In the genomic region with DNA sequence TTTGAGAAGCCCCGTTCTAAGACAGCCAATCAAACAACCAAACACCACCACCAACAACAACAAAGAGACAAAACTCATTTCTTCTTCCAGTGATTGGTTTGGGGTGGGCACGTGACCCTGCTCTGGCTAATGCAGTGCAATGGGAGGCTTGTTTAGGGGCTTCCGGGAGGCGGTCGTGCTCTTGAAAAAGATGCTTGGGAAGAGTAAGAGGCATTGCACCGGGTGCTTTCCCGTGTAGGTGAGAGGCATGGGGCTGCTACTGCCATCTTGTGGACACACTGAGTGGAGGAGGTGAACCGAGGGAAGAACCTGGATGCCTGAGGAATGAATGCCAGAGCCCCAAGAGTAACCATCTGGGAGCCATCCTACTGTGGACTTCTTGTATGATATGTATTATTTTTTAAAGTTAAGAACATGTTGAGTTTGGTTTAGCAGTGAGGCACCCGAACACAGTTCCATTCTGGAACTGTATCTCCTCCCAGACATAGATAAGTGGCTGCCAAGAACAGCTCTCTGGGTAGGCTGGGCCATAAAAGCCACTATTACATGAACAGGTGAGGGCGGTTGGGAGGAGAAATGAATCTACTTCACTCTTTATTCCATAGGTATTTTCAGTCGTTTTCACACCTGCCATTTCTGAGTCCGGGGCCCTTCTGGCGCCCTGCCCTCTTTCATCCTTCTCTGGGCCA, we compare ENCODE assay signal across 8 cellular contexts. TPM values are rescaled to one million over a fixed set of nuclear protein-coding genes. Genes with fewer than 3 reads are reported as not detected.
DNase-seq lines count a peak whose midpoint lies in the region; ATAC-seq and TF ChIP-seq lines count a peak whose summit lies in the region.

No MANE protein-coding gene starts in this region.

- ATAC-seq in GM21723 (IDR thresholded peaks at IDR 0.05; ENCODE audit: unreplicated experiment): peak; percentile 69
- peak; percentile 89 to 97 (median 96) for ATAC-seq in right lobe of liver

- DNase-seq in SIG-M5 treated with dmso at 0.1 percent for 504 hours (lab: John Stamatoyannopoulos, UW; ENCODE audit: unreplicated experiment) (peak; percentile 53), SIG-M5 (lab: John Stamatoyannopoulos, UW) (no peak), SKM-1 (lab: John Stamatoyannopoulos, UW; ENCODE audit: unreplicated experiment) (peak; percentile 55), choroid plexus epithelial cell (ENCODE audit: low read depth) (peak; percentile 75), right lobe of liver (peak; percentile 60 to 74 (median 66)), uterus (peak; percentile 33 to 39)

- no peak for TF ChIP-seq EP300 in Ishikawa (IDR thresholded peaks at IDR 0.05; ENCODE audit: borderline replicate concordance)

- no peaks in the 10 kb centered on the region for H3K9me3 ChIP-seq in right lobe of liver
- H3K9me3 ChIP-seq in uterus: no peaks in the 10 kb centered on the region

- H3K4me3 ChIP-seq in choroid plexus epithelial cell (ENCODE audit: low read depth, low read length) (no peak overlapping the region), right lobe of liver (no peak overlapping the region), uterus (no peak overlapping the region)

- H3K27me3 ChIP-seq in right lobe of liver (no peaks in the 10 kb centered on the region), uterus (no peaks in the 10 kb centered on the region)

- TF ChIP-seq RAD21 in Ishikawa (IDR thresholded peaks at IDR 0.05; ENCODE audit: low read depth): peak; percentile 65

- H3K4me1 ChIP-seq in right lobe of liver (peaks cover 0 to 3% (median 0%) of the 10 kb centered on the region in 4 donors), uterus (no peaks in the 10 kb centered on the region)

- peak overlapping the region in 1 of 3 donors; percentile 25 for H3K27ac ChIP-seq in right lobe of liver
- no peak overlapping the region for H3K27ac ChIP-seq in uterus

- H3K36me3 ChIP-seq in right lobe of liver (no peaks in the 10 kb centered on the region), uterus (no peaks in the 10 kb centered on the region)

- TF ChIP-seq CTCF in choroid plexus epithelial cell (conservative IDR thresholded peaks at IDR 0.05; ENCODE audit: low read depth, low read length): peak; percentile 86
- peak; percentile 64 to 88 (median 82) for TF ChIP-seq CTCF in right lobe of liver (IDR thresholded peaks at IDR 0.05)
- peak; percentile 24 to 54 (median 35) for TF ChIP-seq CTCF in uterus (IDR thresholded peaks at IDR 0.05)

- intact Hi-C loops in right lobe of liver (cut with DNase I): loop anchor here in 1 of 2 donors (10.0 kb wide), 1 partner anchor 251 kb away; a partner anchor contains a TSS
- intact Hi-C loops in uterus (cut with DNase I; ENCODE audit: low total_unique reads): no loop called here

- 39% methylated on average over 11 of the region's 13 CpGs for WGBS in right lobe of liver (ENCODE audit: insufficient coverage, low coverage, low lambda C conversion rate, missing lambda C conversion rate)

- TF ChIP-seq POLR2A in right lobe of liver (IDR thresholded peaks at IDR 0.05) (no peak), uterus (IDR thresholded peaks at IDR 0.05) (no peak)

TF ChIP-seq in Ishikawa, 13 proteins besides CTCF, POLR2A, EP300 and RAD21:
- TF ChIP-seq, protein P1, sequence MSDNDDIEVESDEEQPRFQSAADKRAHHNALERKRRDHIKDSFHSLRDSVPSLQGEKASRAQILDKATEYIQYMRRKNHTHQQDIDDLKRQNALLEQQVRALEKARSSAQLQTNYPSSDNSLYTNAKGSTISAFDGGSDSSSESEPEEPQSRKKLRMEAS (IDR thresholded peaks at IDR 0.05): no peak
- TF ChIP-seq, protein P2, sequence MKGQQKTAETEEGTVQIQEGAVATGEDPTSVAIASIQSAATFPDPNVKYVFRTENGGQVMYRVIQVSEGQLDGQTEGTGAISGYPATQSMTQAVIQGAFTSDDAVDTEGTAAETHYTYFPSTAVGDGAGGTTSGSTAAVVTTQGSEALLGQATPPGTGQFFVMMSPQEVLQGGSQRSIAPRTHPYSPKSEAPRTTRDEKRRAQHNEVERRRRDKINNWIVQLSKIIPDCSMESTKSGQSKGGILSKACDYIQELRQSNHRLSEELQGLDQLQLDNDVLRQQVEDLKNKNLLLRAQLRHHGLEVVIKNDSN (IDR thresholded peaks at IDR 0.05): peak; percentile 46; the same call in 1 of the 2 replicates

RNA-seq across cellular contexts. Expression of a gene that starts 19.1 kb away (rescaled TPM):
- total RNA-seq in right lobe of liver (1 to 10 TPM; 3.3 to 9.8 (median 5.0) TPM), uterus (10 to 100 TPM in 1 of 4 donors, 1 to 10 TPM in 3; 3.1 to 11.4 (median 6.6) TPM)

Comparison
In these comparisons a context has a peak if more than half of its experiments do, and no peak if none do; other contexts are left out.
1. CTCF ChIP-seq: peak in every context shown above with its lines; median percentile 86 in choroid plexus epithelial cell; 82 in right lobe of liver; 35 in uterus.